ENCODE assay signal across 10 cellular contexts in genomic region chr1:201795066-201795465, GRCh38. TPM values are rescaled to one million over a fixed set of nuclear protein-coding genes. Genes with fewer than 3 reads are reported as not detected.
DNase-seq lines count a peak whose midpoint lies in the region; ATAC-seq, FAIRE-seq and TF ChIP-seq lines count a peak whose summit lies in the region.
"Had no signal": no experiment of that assay in that cellular context is flagged by ENCODE, and none has a peak within 500 bp of the region (broad histone marks: within the 10 kb centered on the region; RNA-seq: fewer than 3 reads in every experiment).

No MANE protein-coding gene starts in this region.

- ATAC-seq in K562 (0 out of 3 replicates have a peak, but pooled peaks have one; percentile 40), natural killer cell (no peak)
- no peak for ATAC-seq in activated CD8-positive, alpha-beta T cell treated with anti-CD3 and anti-CD28 coated beads for 36 hours

- TF ChIP-seq POLR2A in K562 (conservative IDR thresholded peaks at IDR 0.05): no peak

- H3K9ac ChIP-seq in K562 (ENCODE audit: insufficient read depth in 1 of 2, low read depth in 2 of 2, low read length in 2 of 2): no peak overlapping the region

- TF ChIP-seq EP300 in K562 (IDR thresholded peaks at IDR 0.05; ENCODE audit: low read length): no peak

- peak in 1 of 2 experiments; percentile 59; a peak in 3 of 4 replicates for TF ChIP-seq RAD21 in K562 (CRISPR knock-in tag; conservative IDR thresholded peaks at IDR 0.05 in 1 of 2, IDR thresholded peaks at IDR 0.05 in 1 of 2)

- peaks cover 9% of the 10 kb centered on the region for H3K4me1 Mint-ChIP-seq in activated CD8-positive, alpha-beta T cell treated with anti-CD3 and anti-CD28 coated beads for 36 hours (ENCODE audit: low read depth)
- H3K4me1 Mint-ChIP-seq in natural killer cell: no peaks in the 10 kb centered on the region

- peaks cover 7% of the 10 kb centered on the region; the same call in 1 of the 3 replicates for H3K36me3 ChIP-seq in K562 (ENCODE audit: control insufficient read depth, insufficient read depth, low read length)
- peaks cover 93% of the 10 kb centered on the region for H3K36me3 ChIP-seq in osteoblast (ENCODE audit: insufficient read depth, low read length)

- in situ Hi-C loops in K562 (cut with MboI): no loop called here

- no peaks in the 10 kb centered on the region for H3K9me1 ChIP-seq in K562 (ENCODE audit: control insufficient read depth, insufficient read depth, low read length)

- CTCF ChIA-PET in K562 (lab: Yijun Ruan, JAX; ENCODE audit: low intra/inter-chr PET ratio): interaction anchor here (0.5 to 5.7 kb wide), 7 partner anchors 16 to 433 kb away, joined by 3 to 73 read pairs (median 4); no protein-coding TSS in a partner anchor
- CTCF ChIA-PET in activated CD8-positive, alpha-beta T cell treated with anti-CD3 and anti-CD28 coated beads for 36 hours (lab: Charles Lee): interaction anchor here (0.7 to 15.2 kb wide), 15 partner anchors 11 to 238 kb away, joined by 3 to 258 read pairs (median 4); no protein-coding TSS in a partner anchor

- POLR2A ChIA-PET in K562 (lab: Yijun Ruan, JAX): interaction anchor here (0.6 to 1.3 kb wide), 5 partner anchors 13 to 86 kb away, joined by 3 to 6 read pairs (median 3); no protein-coding TSS in a partner anchor
- POLR2A ChIA-PET in activated CD8-positive, alpha-beta T cell treated with anti-CD3 and anti-CD28 coated beads for 36 hours (lab: Charles Lee): no interaction called here

- H3K4me3 Mint-ChIP-seq in activated CD8-positive, alpha-beta T cell treated with anti-CD3 and anti-CD28 coated beads for 36 hours: no peak overlapping the region
- H3K4me3 Mint-ChIP-seq in natural killer cell: no peak overlapping the region

- H3K4me3 ChIP-seq in K562: no peak overlapping the region
- H3K4me3 ChIP-seq in osteoblast (ENCODE audit: insufficient read depth, low read length): no peak overlapping the region
- H3K4me3 ChIP-seq: HAP-1 had no signal

- H2AFZ ChIP-seq in K562 (ENCODE audit: low read depth, low read length) (no peak overlapping the region), osteoblast (ENCODE audit: low read length) (no peak overlapping the region)

- H3K36me3 Mint-ChIP-seq in activated CD8-positive, alpha-beta T cell treated with anti-CD3 and anti-CD28 coated beads for 36 hours (ENCODE audit: low read depth): no peaks in the 10 kb centered on the region
- H3K36me3 Mint-ChIP-seq in natural killer cell: no peaks in the 10 kb centered on the region

- no peak overlapping the region for H3K27ac Mint-ChIP-seq in activated CD8-positive, alpha-beta T cell treated with anti-CD3 and anti-CD28 coated beads for 36 hours
- no peak overlapping the region for H3K27ac Mint-ChIP-seq in natural killer cell

- H4K20me1 ChIP-seq in K562 (replicated peaks; ENCODE audit: control insufficient read depth, insufficient read depth, low read length) (no peaks in the 10 kb centered on the region), osteoblast (ENCODE audit: insufficient read depth, low read length) (no peaks in the 10 kb centered on the region)

- H3K27me3 ChIP-seq in K562 (ENCODE audit: control insufficient read depth in 2 of 2, insufficient read depth in 2 of 2, low read length in 2 of 2): no peaks in the 10 kb centered on the region
- no peaks in the 10 kb centered on the region for H3K27me3 ChIP-seq in osteoblast (ENCODE audit: insufficient read depth, low read length)

- no peaks in the 10 kb centered on the region for H3K9me3 ChIP-seq in K562 (replicated peaks; ENCODE audit: control insufficient read depth, insufficient read depth, low read depth, low read length)
- no peaks in the 10 kb centered on the region for H3K9me3 ChIP-seq in osteoblast (ENCODE audit: low read depth, low read length)
- H3K9me3 ChIP-seq: HAP-1 had no signal

- DNase-seq in DMS 273 (lab: John Stamatoyannopoulos, UW; ENCODE audit: unreplicated experiment): peak; percentile 63
- no peak for DNase-seq in DMS 273 treated with DMSO at 0.1 percent for 48 hours (lab: John Stamatoyannopoulos, UW)
- DNase-seq in MV-4-11 (lab: John Stamatoyannopoulos, UW): peak; percentile 10
- peak in 2 of 4 experiments; percentile 36 to 44 for DNase-seq in K562 (ENCODE audit: extremely low read depth in 1 of 4, low spot score in 3 of 4)
- no peak for DNase-seq in osteoblast (ENCODE audit: insufficient read length, low spot score, missing footprints)
- no peak for DNase-seq in activated CD8-positive, alpha-beta T cell treated with anti-CD3 and anti-CD28 coated beads for 36 hours
- DNase-seq in activated gamma-delta T cell (lab: John Stamatoyannopoulos, UW): no peak
- DNase-seq in natural killer cell: no peak

- H3K27ac ChIP-seq in K562 (ENCODE audit: extremely low read depth, low read depth, low read length) (no peak overlapping the region), osteoblast (ENCODE audit: low read depth, low read length) (peak overlapping the region; percentile 28)

- no peaks in the 10 kb centered on the region for H3K9me3 Mint-ChIP-seq in activated CD8-positive, alpha-beta T cell treated with anti-CD3 and anti-CD28 coated beads for 36 hours
- H3K9me3 Mint-ChIP-seq in natural killer cell: no peaks in the 10 kb centered on the region

- H3K4me1 ChIP-seq in K562 (replicated peaks in 1 of 2; ENCODE audit: control insufficient read depth in 2 of 2, insufficient read depth in 2 of 2, low read length in 2 of 2): no peaks in the 10 kb centered on the region
- H3K4me1 ChIP-seq in osteoblast (ENCODE audit: insufficient read depth, low read length): peaks cover 28% of the 10 kb centered on the region

- H3K79me2 ChIP-seq in K562 (ENCODE audit: control insufficient read depth, insufficient read depth, low read length) (no peaks in the 10 kb centered on the region), osteoblast (ENCODE audit: insufficient read depth, low read length) (peaks cover 22% of the 10 kb centered on the region)

- FAIRE-seq in K562 (lab: Jason Lieb, UNC): peak; percentile 48
- FAIRE-seq: colon had no signal

- TF ChIP-seq CTCF in K562 (IDR thresholded peaks at IDR 0.05 in 2 of 3, conservative IDR thresholded peaks at IDR 0.05 in 1 of 3; ENCODE audit: insufficient read depth in 2 of 3, low read depth in 1 of 3, low read length in 3 of 3) (peak; percentile 51 to 64 (median 54); a peak in 4 of 6 replicates), osteoblast (IDR thresholded peaks at IDR 0.05; ENCODE audit: extremely low read depth, low read depth, low read length) (peak; percentile 49), natural killer cell (IDR thresholded peaks at IDR 0.05) (no peak)
- no peak for TF ChIP-seq CTCF in activated CD8-positive, alpha-beta T cell treated with anti-CD3 and anti-CD28 coated beads for 36 hours (IDR thresholded peaks at IDR 0.05)

- H3K27me3 Mint-ChIP-seq in activated CD8-positive, alpha-beta T cell treated with anti-CD3 and anti-CD28 coated beads for 36 hours: no peaks in the 10 kb centered on the region
- H3K27me3 Mint-ChIP-seq in natural killer cell (ENCODE audit: low read depth in 2 of 2): peaks cover 5 to 9% of the 10 kb centered on the region in 2 donors

- WGBS in K562 (ENCODE audit: insufficient coverage, low coverage, missing lambda C conversion rate): 14% methylated on average over 3 of the region's 3 CpGs

- BruUV-seq in K562 (replicated peaks; lab: Mats Ljungman, UMichigan): no TSS peak

- H3K4me2 ChIP-seq in K562 (ENCODE audit: insufficient read depth, low read length) (no peak overlapping the region), osteoblast (ENCODE audit: insufficient read depth, low read length) (no peak overlapping the region)

- intact Hi-C loops in K562 (cut with micrococcal nuclease): loop anchor here (10.0 kb wide), 1 partner anchor 350 kb away; no protein-coding TSS in a partner anchor
- intact Hi-C loops in activated CD8-positive, alpha-beta T cell treated with anti-CD3 and anti-CD28 coated beads for 36 hours (cut with micrococcal nuclease): no loop called here
- intact Hi-C loops in natural killer cell (cut with micrococcal nuclease): no loop called here

TF ChIP-seq in K562, 482 proteins besides CTCF, POLR2A, EP300 and RAD21 (continues in another document):
- TF ChIP-seq, protein P1, sequence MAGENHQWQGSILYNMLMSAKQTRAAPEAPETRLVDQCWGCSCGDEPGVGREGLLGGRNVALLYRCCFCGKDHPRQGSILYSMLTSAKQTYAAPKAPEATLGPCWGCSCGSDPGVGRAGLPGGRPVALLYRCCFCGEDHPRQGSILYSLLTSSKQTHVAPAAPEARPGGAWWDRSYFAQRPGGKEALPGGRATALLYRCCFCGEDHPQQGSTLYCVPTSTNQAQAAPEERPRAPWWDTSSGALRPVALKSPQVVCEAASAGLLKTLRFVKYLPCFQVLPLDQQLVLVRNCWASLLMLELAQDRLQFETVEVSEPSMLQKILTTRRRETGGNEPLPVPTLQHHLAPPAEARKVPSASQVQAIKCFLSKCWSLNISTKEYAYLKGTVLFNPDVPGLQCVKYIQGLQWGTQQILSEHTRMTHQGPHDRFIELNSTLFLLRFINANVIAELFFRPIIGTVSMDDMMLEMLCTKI (IDR thresholded peaks at IDR 0.05; ENCODE audit: partially characterized antibody): no peak

RNA-seq across cellular contexts. Expression of gene IPO9, which starts 33.9 kb away (rescaled TPM):
- total RNA-seq in K562 (2011; cell fraction: chromatin; rRNA removed; ENCODE audit: low replicate concordance): 97.9 and 100 TPM in 2 replicates
- total RNA-seq in K562 (2011; cell fraction: nucleolus; rRNA removed): 46.0 and 50.0 TPM in 2 replicates
- total RNA-seq in K562 (2011; cell fraction: nucleoplasm; rRNA removed): 63.2 and 72.2 TPM in 2 replicates
- total RNA-seq in K562 (2014; rRNA removed) (37.2 and 38.8 TPM in 2 replicates), K562 (2014; rRNA removed; fragmentation: Illumina TruSeq; extraction: Trizol) (27.9 and 33.2 TPM in 2 replicates), K562 (2015; rRNA removed; fragmentation: Illumina TruSeq; extraction: Trizol) (35.8 and 36.4 TPM in 2 replicates), K562 (2021) (75.0 and 82.2 TPM in 2 replicates), osteoblast (26.1 and 26.8 TPM in 2 replicates), natural killer cell (10 to 100 TPM; 27.0 to 35.5 (median 34.6) TPM)
- polyA plus RNA-seq in K562 (2011; rRNA removed) (61.7 and 78.6 TPM in 2 replicates), K562 (2014; fragmentation: Illumina TruSeq; extraction: Trizol) (47.9 and 59.2 TPM in 2 replicates), K562 (2014; fragmentation: Nextera tagmentation; extraction: Ambion mirVana) (10 to 100 TPM; 28.1 to 49.6 TPM), K562 (2014; rRNA removed) (43.9 and 48.3 TPM in 2 replicates)
- 42.7 and 44.2 TPM in 2 replicates for polyA plus RNA-seq in K562 (2011; cell fraction: cytosol; rRNA removed)
- polyA plus RNA-seq in K562 (2011; cell fraction: nucleus; rRNA removed): 109 and 150 TPM in 2 replicates
- polyA plus RNA-seq in K562 (2012): 41.1 and 44.6 TPM in 2 replicates
- polyA minus RNA-seq in K562 (2011; rRNA and poly(A)+ RNA removed): 56.5 and 76.0 TPM in 2 replicates
- polyA minus RNA-seq in K562 (2011; cell fraction: cytosol; rRNA and poly(A)+ RNA removed): 28.3 and 31.7 TPM in 2 replicates
- polyA minus RNA-seq in K562 (2011; cell fraction: nucleus; rRNA and poly(A)+ RNA removed): 32.9 and 42.8 TPM in 2 replicates
- 10 to 100 TPM; 64.6 to 67.5 TPM for total RNA-seq in activated CD8-positive, alpha-beta T cell treated with anti-CD3 and anti-CD28 coated beads for 36 hours

Comparison
In these comparisons a context has a peak if more than half of its experiments do, and no peak if none do; other contexts are left out.
1. DNase-seq: peak in DMS 273 (single experiment) and MV-4-11 (single experiment); none in DMS 273 treated with DMSO at 0.1 percent for 48 hours (single experiment), osteoblast (single experiment), activated CD8-positive, alpha-beta T cell treated with anti-CD3 and anti-CD28 coated beads for 36 hours (single experiment), activated gamma-delta T cell (single experiment) and natural killer cell (single experiment).
2. CTCF ChIP-seq: peak in K562 (3 of 3) and osteoblast (single experiment); none in activated CD8-positive, alpha-beta T cell treated with anti-CD3 and anti-CD28 coated beads for 36 hours (single experiment) and natural killer cell (single experiment).